Comparison of ENCODE assay signal across 19 cellular contexts in genomic region chr7:84236398-84236797, GRCh38. TPM values are rescaled to one million over a fixed set of nuclear protein-coding genes. Genes with fewer than 3 reads are reported as not detected.
DNase-seq lines count a peak whose midpoint lies in the region; ATAC-seq and TF ChIP-seq lines count a peak whose summit lies in the region.
"Had no signal": no experiment of that assay in that cellular context is flagged by ENCODE, and none has a peak within 500 bp of the region (broad histone marks: within the 10 kb centered on the region; RNA-seq: fewer than 3 reads in every experiment).

No MANE protein-coding gene starts in this region.

- H3K27ac ChIP-seq in BLaER1 treated with 17β-estradiol and CSF1 and Interleukin-3, amounts not matched to agents 10 nM and 100 nM = peak overlapping the region in 3 of 11 experiments; percentile 65 to 80 (median 74); a peak in 6 of 22 replicates
- H3K27ac ChIP-seq in IMR-90 (ENCODE audit: insufficient read depth, low read length) (peak overlapping the region; percentile 10), brain microvascular endothelial cell (peak overlapping the region; percentile 78), WERI-Rb-1 (no peak overlapping the region)
- H3K27ac ChIP-seq: dorsolateral prefrontal cortex, ovary, sigmoid colon had no signal

- no peaks in the 10 kb centered on the region for H4K20me1 ChIP-seq in BLaER1 treated with 17β-estradiol and CSF1 and Interleukin-3, amounts not matched to agents 10 nM and 100 nM
- H4K20me1 ChIP-seq in IMR-90 (ENCODE audit: insufficient read depth, low read length) = no peaks in the 10 kb centered on the region

- H2BK5ac ChIP-seq in IMR-90 (ENCODE audit: low read depth, low read length, poor library complexity, severe bottlenecking) = peak overlapping the region; percentile 91

- peak overlapping the region; percentile 95; the same call in 1 of the 2 replicates for H4K5ac ChIP-seq in IMR-90 (ENCODE audit: low read depth, low read length)

- H2AFZ ChIP-seq in IMR-90 (replicated peaks; ENCODE audit: low read length, poor library complexity) = no peak overlapping the region

- WGBS in IMR-90 (ENCODE audit: extremely low coverage in 2 of 2, insufficient read length in 1 of 2), 2 experiments = no CpG with 5 or more reads among the region's 3 CpGs

- BruUV-seq in IMR-90 (replicated peaks; lab: Mats Ljungman, UMichigan) = no TSS peak

- no peak overlapping the region for H3K4me3 ChIP-seq in BLaER1 treated with 17β-estradiol and CSF1 and Interleukin-3, amounts not matched to agents 10 nM and 100 nM
- no peak overlapping the region for H3K4me3 ChIP-seq in IMR-90 (ENCODE audit: insufficient read depth, low read depth, low read length)
- no peak overlapping the region for H3K4me3 ChIP-seq in brain microvascular endothelial cell (ENCODE audit: low read depth, low read length)
- no peak overlapping the region for H3K4me3 ChIP-seq in WERI-Rb-1 (ENCODE audit: low read depth, low read length)
- H3K4me3 ChIP-seq: dorsolateral prefrontal cortex, ovary, sigmoid colon had no signal

- 0 out of 22 replicates have a peak, but pooled peaks cover 0 to 1% (median 0%) of the 10 kb centered on the region in 11 experiments for H3K36me3 ChIP-seq in BLaER1 treated with 17β-estradiol and CSF1 and Interleukin-3, amounts not matched to agents 10 nM and 100 nM
- H3K36me3 ChIP-seq in IMR-90 (ENCODE audit: control insufficient read depth, insufficient read depth, low read length) (no peaks in the 10 kb centered on the region), brain microvascular endothelial cell (replicated peaks) (no peaks in the 10 kb centered on the region), WERI-Rb-1 (no peaks in the 10 kb centered on the region)
- H3K36me3 ChIP-seq: ovary, sigmoid colon had no signal

- TF ChIP-seq RAD21 in IMR-90 (IDR thresholded peaks at IDR 0.05; ENCODE audit: low read length) = no peak

- dilution Hi-C loops in IMR-90 (cut with HindIII; ENCODE audit: low sequenced_read_pairs, unreplicated experiment) = no loop called here

- H3K9ac ChIP-seq in BLaER1 treated with 17β-estradiol and CSF1 and Interleukin-3, amounts not matched to agents 10 nM and 100 nM = peak overlapping the region in 1 of 11 experiments; percentile 12; a peak in 1 of 22 replicates
- H3K9ac ChIP-seq in IMR-90 (ENCODE audit: low read depth, low read length) = no peak overlapping the region

- intact Hi-C loops in IMR-90 (cut with micrococcal nuclease) = no loop called here

- in situ Hi-C loops in IMR-90 (cut with MboI; ENCODE audit: low sequenced_read_pairs) (no loop called here), brain microvascular endothelial cell (cut with HindIII; ENCODE audit: low pct_ligation_motif_present, low sequenced_read_pairs) (no loop called here)

- H2AK9ac ChIP-seq in IMR-90 (replicated peaks; ENCODE audit: low read depth, low read length, poor library complexity) = no peak overlapping the region

- CTCF ChIA-PET in IMR-90 (lab: Yijun Ruan, JAX) = no interaction called here

- peak overlapping the region; percentile 87; the same call in 1 of the 2 replicates for H3K4ac ChIP-seq in IMR-90 (ENCODE audit: low read depth, low read length)

- ATAC-seq in IMR-90 (ENCODE audit: low read depth) = peak; percentile 33; the same call in 1 of the 2 replicates

- H3K18ac ChIP-seq in IMR-90 (ENCODE audit: low read depth, low read length) = peak overlapping the region; percentile 99

- peaks cover 0 to 20% (median 3%) of the 10 kb centered on the region in 11 experiments; a peak in 10 of 22 replicates for H3K9me3 ChIP-seq in BLaER1 treated with 17β-estradiol and CSF1 and Interleukin-3, amounts not matched to agents 10 nM and 100 nM (replicated peaks in 1 of 11)
- H3K9me3 ChIP-seq in IMR-90 (ENCODE audit: control insufficient read depth, insufficient read depth, low read length) (no peaks in the 10 kb centered on the region; the same call in 1 of the 2 replicates), WERI-Rb-1 (ENCODE audit: severe bottlenecking) (no peaks in the 10 kb centered on the region)
- H3K9me3 ChIP-seq: ovary, sigmoid colon had no signal

- no peaks in the 10 kb centered on the region; the same call in 1 of the 2 replicates for H3K9me1 ChIP-seq in IMR-90 (ENCODE audit: insufficient read depth, low read length)

- POLR2A ChIA-PET in IMR-90 (lab: Charles Lee; ENCODE audit: unreplicated experiment) = no interaction called here

- H3K79me1 ChIP-seq in IMR-90 (ENCODE audit: low read depth in 1 of 2, low read length in 2 of 2) = peaks cover 6 to 12% of the 10 kb centered on the region in 2 experiments; a peak in 3 of 4 replicates

- H2BK20ac ChIP-seq in IMR-90 (ENCODE audit: low read depth, low read length) = peak overlapping the region; percentile 91

- peaks cover 5 to 42% (median 25%) of the 10 kb centered on the region in 10 experiments; a peak in 19 of 20 replicates for H3K4me1 ChIP-seq in BLaER1 treated with 17β-estradiol and CSF1 and Interleukin-3, amounts not matched to agents 10 nM and 100 nM
- H3K4me1 ChIP-seq in IMR-90 (ENCODE audit: control insufficient read depth, insufficient read depth, low read length) = peaks cover 12% of the 10 kb centered on the region

- no peak overlapping the region; the same call in 2 of the 3 replicates for H2BK15ac ChIP-seq in IMR-90 (ENCODE audit: low read depth, low read length)

- H3K23ac ChIP-seq in IMR-90 (ENCODE audit: low read depth, low read length) = peak overlapping the region; percentile 73; the same call in 1 of the 2 replicates

- H2AK5ac ChIP-seq in IMR-90 (ENCODE audit: low read depth, low read length) = no peak overlapping the region

- TF ChIP-seq CTCF in IMR-90 (conservative IDR thresholded peaks at IDR 0.05; ENCODE audit: low read depth, low read length) (no peak), brain microvascular endothelial cell (IDR thresholded peaks at IDR 0.05; ENCODE audit: low read depth, low read length, missing control alignments) (no peak), WERI-Rb-1 (IDR thresholded peaks at IDR 0.05; ENCODE audit: low read depth, low read length) (no peak)

- peak overlapping the region in 7 of 11 experiments; percentile 4 to 78 (median 48); a peak in 11 of 22 replicates for H3K4me2 ChIP-seq in BLaER1 treated with 17β-estradiol and CSF1 and Interleukin-3, amounts not matched to agents 10 nM and 100 nM
- H3K4me2 ChIP-seq in IMR-90 (ENCODE audit: low read depth, low read length) = peak overlapping the region; percentile 88

- no peak overlapping the region for H3K14ac ChIP-seq in IMR-90 (replicated peaks; ENCODE audit: low read depth, low read length)

- TF ChIP-seq POLR2A in IMR-90 (IDR thresholded peaks at IDR 0.05; ENCODE audit: low read depth, low read length) = no peak

- H4K91ac ChIP-seq in IMR-90 (ENCODE audit: insufficient read depth, low read depth, low read length) = no peak overlapping the region

- no peaks in the 10 kb centered on the region for H3K27me3 ChIP-seq in BLaER1 treated with 17β-estradiol and CSF1 and Interleukin-3, amounts not matched to agents 10 nM and 100 nM
- no peaks in the 10 kb centered on the region for H3K27me3 ChIP-seq in IMR-90 (ENCODE audit: control insufficient read depth, insufficient read depth, low read length)
- H3K27me3 ChIP-seq in brain microvascular endothelial cell (replicated peaks) = no peaks in the 10 kb centered on the region
- H3K27me3 ChIP-seq in WERI-Rb-1 (ENCODE audit: insufficient read depth, low read depth, severe bottlenecking) = no peaks in the 10 kb centered on the region
- H3K27me3 ChIP-seq: dorsolateral prefrontal cortex, ovary, sigmoid colon had no signal

- DNase-seq in IMR-90 (peak; percentile 82), brain microvascular endothelial cell (no peak), iris pigment epithelial cell (ENCODE audit: low read depth) (peak; percentile 63), WERI-Rb-1 (no peak), ecto neural progenitor cell (ENCODE audit: low spot score) (no peak), NCI-H82 treated with DMSO at 0.1 percent for 48 hours (lab: John Stamatoyannopoulos, UW; ENCODE audit: unreplicated experiment) (no peak)
- DNase-seq in stimulated activated CD4-positive, alpha-beta T cell treated with anti-CD3 and anti-CD28 coated beads, Interleukin-2, amount 100 ng/mL, for 24 hours = no peak
- DNase-seq: activated naive CD4-positive, alpha-beta T cell treated with anti-CD3 and anti-CD28 coated beads, Interleukin-2, amount 50 U/mL, for 16 hours; activated T-cell treated with anti-CD3 and anti-CD28 coated beads for 4 hours; dorsolateral prefrontal cortex; Karpas-422; NCI-H1417 treated with DMSO at 0.1 percent for 48 hours; NCI-H2171 treated with DMSO at 0.1 percent for 48 hours; NCI-H748 treated with DMSO at 0.1 percent for 48 hours; ovary; sigmoid colon; stimulated activated CD4-positive, alpha-beta T cell treated with anti-CD3 and anti-CD28 coated beads, Interleukin-4, amount 100 ng/mL, for 1 hour; substantia nigra had no signal

- H3K56ac ChIP-seq in IMR-90 (ENCODE audit: extremely low read depth, insufficient read depth, low read length) = peak overlapping the region; percentile 87; the same call in 1 of the 2 replicates

- H4K8ac ChIP-seq in IMR-90 (ENCODE audit: low read depth in 2 of 2, low read length in 2 of 2) = peak overlapping the region; percentile 88 to 95; a peak in 3 of 4 replicates

- H2BK120ac ChIP-seq in IMR-90 (ENCODE audit: low read depth, low read length) = peak overlapping the region; percentile 97

TF ChIP-seq in IMR-90, 13 proteins besides CTCF, POLR2A, EP300 and RAD21 (continues in another document):
- no peak for TF ChIP-seq USF2 (IDR thresholded peaks at IDR 0.05; ENCODE audit: low read depth, low read length)
- no peak for TF ChIP-seq MXI1 (IDR thresholded peaks at IDR 0.05; ENCODE audit: borderline replicate concordance, low read depth, low read length)
- peak; percentile 89 for TF ChIP-seq CEBPB (IDR thresholded peaks at IDR 0.05; ENCODE audit: low read depth, low read length)
- peak; percentile 10; the same call in 1 of the 2 replicates for TF ChIP-seq SMC3 (IDR thresholded peaks at IDR 0.05; ENCODE audit: low read depth, low read length)
- no peak; the same call in 1 of the 2 replicates for TF ChIP-seq BHLHE40 (IDR thresholded peaks at IDR 0.05; ENCODE audit: low read depth, low read length)
- peak; percentile 72 for TF ChIP-seq FOS (IDR thresholded peaks at IDR 0.05; ENCODE audit: low read depth, low read length)
- no peak for TF ChIP-seq NFE2L2 (IDR thresholded peaks at IDR 0.05; ENCODE audit: low read depth, low read length)
- no peak for TF ChIP-seq CHD1 (IDR thresholded peaks at IDR 0.05; ENCODE audit: low read depth, low read length)
- no peak for TF ChIP-seq RFX5 (IDR thresholded peaks at IDR 0.05; ENCODE audit: low read depth, low read length)

RNA-seq across cellular contexts. Expression of gene SEMA3A, which starts 41.8 kb away (rescaled TPM):
- total RNA-seq in IMR-90 (2012; rRNA removed) = 187 and 213 TPM in 2 replicates
- 27.0 and 31.2 TPM in 2 replicates for polyA plus RNA-seq in IMR-90 (2012; rRNA removed)
- 4.9 and 6.8 TPM in 2 replicates for polyA plus RNA-seq in IMR-90 (2012; cell fraction: cytosol; rRNA removed)
- 2.4 and 22.8 TPM in 2 replicates for polyA plus RNA-seq in IMR-90 (2012; cell fraction: nucleus; rRNA removed; ENCODE audit: low replicate concordance)

Comparison
In these comparisons a context has a peak if more than half of its experiments do, and no peak if none do; other contexts are left out.
1. DNase-seq: peak in IMR-90 (single experiment) and iris pigment epithelial cell (single experiment); none in brain microvascular endothelial cell (single experiment), WERI-Rb-1 (single experiment), stimulated activated CD4-positive, alpha-beta T cell treated with anti-CD3 and anti-CD28 coated beads, Interleukin-2, amount 100 ng/mL, for 24 hours (0 of 2), ecto neural progenitor cell (single experiment) and NCI-H82 treated with DMSO at 0.1 percent for 48 hours (single experiment).